17 cellular contexts compared by ENCODE assay signal in the genomic region with DNA sequence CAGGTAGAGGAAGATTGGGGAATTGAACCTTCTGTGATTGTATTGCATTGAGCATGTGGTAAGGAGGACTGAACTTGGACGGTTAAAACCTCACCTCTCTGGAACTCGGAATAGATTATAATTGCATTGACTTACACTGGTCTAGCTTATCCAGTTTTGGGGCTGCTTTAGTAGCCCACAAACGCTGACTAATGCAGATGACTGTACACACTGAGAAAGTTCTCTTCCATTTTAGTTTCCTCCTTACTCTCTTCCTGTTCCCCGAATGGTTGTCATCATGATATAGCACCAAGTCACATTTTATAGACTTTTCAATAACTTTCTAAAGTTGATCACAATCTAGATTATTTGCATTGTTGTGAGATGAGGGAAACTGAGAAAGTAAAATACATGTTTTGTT.
DNase-seq lines count a peak whose midpoint lies in the region; ATAC-seq and TF ChIP-seq lines count a peak whose summit lies in the region.
"Had no signal": no experiment of that assay in that cellular context is flagged by ENCODE, and none has a peak within 500 bp of the region (broad histone marks: within the 10 kb centered on the region; RNA-seq: fewer than 3 reads in every experiment).

No MANE protein-coding gene starts in this region.

- TF ChIP-seq CTCF in activated CD8-positive, alpha-beta T cell treated with anti-CD3 and anti-CD28 coated beads for 36 hours (IDR thresholded peaks at IDR 0.05), result no peak
- no peak for TF ChIP-seq CTCF in PC-9 (conservative IDR thresholded peaks at IDR 0.05)

- intact Hi-C loops in activated CD8-positive, alpha-beta T cell treated with anti-CD3 and anti-CD28 coated beads for 36 hours (cut with micrococcal nuclease), result no loop called here
- intact Hi-C loops in PC-9 (cut with micrococcal nuclease; ENCODE audit: unreplicated experiment), result no loop called here

- 0 out of 2 replicates have a peak overlapping the region, but pooled peaks have one; percentile 22 for H3K4me2 ChIP-seq in PC-9
- H3K4me2 ChIP-seq: BLaER1 had no signal

- no peaks in the 10 kb centered on the region for H3K27me3 ChIP-seq in PC-9 (ENCODE audit: insufficient read depth, low read depth)
- H3K27me3 ChIP-seq: BLaER1 had no signal

- POLR2A ChIA-PET in activated CD8-positive, alpha-beta T cell treated with anti-CD3 and anti-CD28 coated beads for 36 hours (lab: Charles Lee), result interaction anchor here (1.3 kb wide), 1 partner anchor 57 kb away, joined by 3 read pairs; no protein-coding TSS in a partner anchor
- POLR2A ChIA-PET in activated CD8-positive, alpha-beta T cell treated with anti-CD3 and anti-CD28 coated beads, Interleukin-2, amount 10 ng/mL, durations not matched to agents 7 days and 5 days (lab: Charles Lee), result interaction anchor here (0.6 kb wide), 1 partner anchor 76 kb away, joined by 4 read pairs; no protein-coding TSS in a partner anchor
- POLR2A ChIA-PET in PC-9 (lab: Charles Lee; ENCODE audit: unreplicated experiment), result interaction anchor here (0.7 kb wide), 1 partner anchor 141 kb away, joined by 4 read pairs; no protein-coding TSS in a partner anchor

- peaks cover 3% of the 10 kb centered on the region; the same call in 1 of the 2 replicates for H3F3A ChIP-seq in PC-9 (ENCODE audit: insufficient read depth, low read depth)

- ATAC-seq in activated CD8-positive, alpha-beta T cell treated with anti-CD3 and anti-CD28 coated beads for 36 hours, result peak; percentile 78
- no peak for ATAC-seq in activated CD8-positive, alpha-beta T cell treated with anti-CD3 and anti-CD28 coated beads, Interleukin-2, amount 10 ng/mL, durations not matched to agents 7 days and 5 days
- peak; percentile 76 for ATAC-seq in stimulated activated naive CD8-positive, alpha-beta T cell treated with anti-CD3 and anti-CD28 coated beads, Interleukin-15, amount 100 ng/mL, for 72 hours
- ATAC-seq in GM18498 (IDR thresholded peaks at IDR 0.05; ENCODE audit: unreplicated experiment), result no peak
- ATAC-seq: left cardiac atrium, psoas muscle had no signal

- H3K9me2 ChIP-seq in PC-9 (ENCODE audit: insufficient read depth), result no peaks in the 10 kb centered on the region

- H3K4me1 Mint-ChIP-seq in activated CD8-positive, alpha-beta T cell treated with anti-CD3 and anti-CD28 coated beads for 36 hours (ENCODE audit: low read depth), result peaks cover 25% of the 10 kb centered on the region
- peaks cover 31% of the 10 kb centered on the region for H3K4me1 Mint-ChIP-seq in activated CD8-positive, alpha-beta T cell treated with anti-CD3 and anti-CD28 coated beads, Interleukin-2, amount 10 ng/mL, durations not matched to agents 7 days and 5 days (ENCODE audit: low read depth)
- H3K4me1 Mint-ChIP-seq in stimulated activated naive CD8-positive, alpha-beta T cell treated with anti-CD3 and anti-CD28 coated beads, Interleukin-15, amount 100 ng/mL, for 72 hours, result peaks cover 31% of the 10 kb centered on the region

- no peak overlapping the region for H3K4me3 ChIP-seq in PC-9
- H3K4me3 ChIP-seq: BLaER1, psoas muscle had no signal

- no peak overlapping the region for H3K4me3 Mint-ChIP-seq in activated CD8-positive, alpha-beta T cell treated with anti-CD3 and anti-CD28 coated beads for 36 hours
- H3K4me3 Mint-ChIP-seq in activated CD8-positive, alpha-beta T cell treated with anti-CD3 and anti-CD28 coated beads, Interleukin-2, amount 10 ng/mL, durations not matched to agents 7 days and 5 days, result no peak overlapping the region
- H3K4me3 Mint-ChIP-seq in stimulated activated naive CD8-positive, alpha-beta T cell treated with anti-CD3 and anti-CD28 coated beads, Interleukin-15, amount 100 ng/mL, for 72 hours, result no peak overlapping the region
- H3K4me3 Mint-ChIP-seq: activated CD4-positive, alpha-beta memory T cell treated with anti-CD3 and anti-CD28 coated beads for 36 hours; neural crest cell had no signal

- H3K9me3 ChIP-seq in PC-9 (ENCODE audit: insufficient read depth, low read depth), result no peaks in the 10 kb centered on the region
- H3K9me3 ChIP-seq: BLaER1, psoas muscle had no signal

- H2AFZ ChIP-seq in PC-9, result no peak overlapping the region

- H3K79me2 ChIP-seq in PC-9 (ENCODE audit: low read depth), result 0 out of 2 replicates have a peak, but pooled peaks cover 8% of the 10 kb centered on the region

- no peaks in the 10 kb centered on the region for H3K9me3 Mint-ChIP-seq in activated CD8-positive, alpha-beta T cell treated with anti-CD3 and anti-CD28 coated beads for 36 hours
- H3K9me3 Mint-ChIP-seq in activated CD8-positive, alpha-beta T cell treated with anti-CD3 and anti-CD28 coated beads, Interleukin-2, amount 10 ng/mL, durations not matched to agents 7 days and 5 days (ENCODE audit: insufficient read depth), result no peaks in the 10 kb centered on the region
- no peaks in the 10 kb centered on the region for H3K9me3 Mint-ChIP-seq in stimulated activated naive CD8-positive, alpha-beta T cell treated with anti-CD3 and anti-CD28 coated beads, Interleukin-15, amount 100 ng/mL, for 72 hours
- H3K9me3 Mint-ChIP-seq: activated CD4-positive, alpha-beta memory T cell treated with anti-CD3 and anti-CD28 coated beads for 36 hours; neural crest cell had no signal

- no peak for TF ChIP-seq POLR2A in erythroblast (IDR thresholded peaks at IDR 0.05; ENCODE audit: low read length)

- no peaks in the 10 kb centered on the region for H3K36me3 ChIP-seq in PC-9 (ENCODE audit: low read depth)
- H3K36me3 ChIP-seq: BLaER1 had no signal

- peak overlapping the region; percentile 68 for H3K27ac ChIP-seq in PC-9
- H3K27ac ChIP-seq: BLaER1, psoas muscle, VCaP had no signal

- CTCF ChIA-PET in activated CD8-positive, alpha-beta T cell treated with anti-CD3 and anti-CD28 coated beads for 36 hours (lab: Charles Lee), result no interaction called here
- CTCF ChIA-PET in activated CD8-positive, alpha-beta T cell treated with anti-CD3 and anti-CD28 coated beads, Interleukin-2, amount 10 ng/mL, durations not matched to agents 7 days and 5 days (lab: Charles Lee), result no interaction called here
- CTCF ChIA-PET in PC-9 (lab: Charles Lee), result no interaction called here

- peak; percentile 8 for DNase-seq in activated CD8-positive, alpha-beta T cell treated with anti-CD3 and anti-CD28 coated beads for 36 hours
- no peak for DNase-seq in activated CD8-positive, alpha-beta T cell treated with anti-CD3 and anti-CD28 coated beads, Interleukin-2, amount 10 ng/mL, durations not matched to agents 7 days and 5 days
- DNase-seq in PC-9 (peak in 1 of 2 experiments; percentile 83), erythroblast (lab: John Stamatoyannopoulos, UW) (peak; percentile 63 to 79), NCI-H2029 (lab: John Stamatoyannopoulos, UW) (no peak)
- DNase-seq in stimulated activated naive CD8-positive, alpha-beta T cell treated with anti-CD3 and anti-CD28 coated beads, Interleukin-15, amount 100 ng/mL, for 72 hours, result no peak
- no peak for DNase-seq in activated CD4-positive, alpha-beta T cell treated with anti-CD3 and anti-CD28 coated beads, Interleukin-2, amount 50 U/mL, for 48 hours
- DNase-seq: activated CD4-positive, alpha-beta memory T cell treated with anti-CD3 and anti-CD28 coated beads for 36 hours; amniotic stem cell; left cardiac atrium; NCI-H1694; NCI-H446; psoas muscle had no signal

- no TSS peak for BruUV-seq in PC-9 (replicated peaks; lab: Mats Ljungman, UMichigan)

- H4K20me1 ChIP-seq in PC-9 (ENCODE audit: insufficient read depth), result no peaks in the 10 kb centered on the region
- H4K20me1 ChIP-seq: BLaER1 had no signal

- H3K4me1 ChIP-seq in PC-9 (replicated peaks; ENCODE audit: insufficient read depth), result peaks cover 11% of the 10 kb centered on the region

- no peak overlapping the region for H3K27ac Mint-ChIP-seq in activated CD8-positive, alpha-beta T cell treated with anti-CD3 and anti-CD28 coated beads for 36 hours
- H3K27ac Mint-ChIP-seq in activated CD8-positive, alpha-beta T cell treated with anti-CD3 and anti-CD28 coated beads, Interleukin-2, amount 10 ng/mL, durations not matched to agents 7 days and 5 days, result no peak overlapping the region
- H3K27ac Mint-ChIP-seq in stimulated activated naive CD8-positive, alpha-beta T cell treated with anti-CD3 and anti-CD28 coated beads, Interleukin-15, amount 100 ng/mL, for 72 hours, result no peak overlapping the region
- H3K27ac Mint-ChIP-seq: activated CD4-positive, alpha-beta memory T cell treated with anti-CD3 and anti-CD28 coated beads for 36 hours had no signal

- H3K36me3 Mint-ChIP-seq in activated CD8-positive, alpha-beta T cell treated with anti-CD3 and anti-CD28 coated beads for 36 hours (ENCODE audit: low read depth), result peaks cover 2% of the 10 kb centered on the region
- no peaks in the 10 kb centered on the region for H3K36me3 Mint-ChIP-seq in activated CD8-positive, alpha-beta T cell treated with anti-CD3 and anti-CD28 coated beads, Interleukin-2, amount 10 ng/mL, durations not matched to agents 7 days and 5 days (ENCODE audit: low read depth)

- H3K27me3 Mint-ChIP-seq in activated CD8-positive, alpha-beta T cell treated with anti-CD3 and anti-CD28 coated beads for 36 hours, result no peaks in the 10 kb centered on the region
- peaks cover 12% of the 10 kb centered on the region for H3K27me3 Mint-ChIP-seq in activated CD8-positive, alpha-beta T cell treated with anti-CD3 and anti-CD28 coated beads, Interleukin-2, amount 10 ng/mL, durations not matched to agents 7 days and 5 days (ENCODE audit: low read depth)
- no peaks in the 10 kb centered on the region for H3K27me3 Mint-ChIP-seq in stimulated activated naive CD8-positive, alpha-beta T cell treated with anti-CD3 and anti-CD28 coated beads, Interleukin-15, amount 100 ng/mL, for 72 hours

Comparison
In these comparisons a context has a peak if more than half of its experiments do, and no peak if none do; other contexts are left out.
1. ATAC-seq: peak in activated CD8-positive, alpha-beta T cell treated with anti-CD3 and anti-CD28 coated beads for 36 hours (single experiment) and stimulated activated naive CD8-positive, alpha-beta T cell treated with anti-CD3 and anti-CD28 coated beads, Interleukin-15, amount 100 ng/mL, for 72 hours (single experiment); none in activated CD8-positive, alpha-beta T cell treated with anti-CD3 and anti-CD28 coated beads, Interleukin-2, amount 10 ng/mL, durations not matched to agents 7 days and 5 days (single experiment) and GM18498 (single experiment).
2. DNase-seq: peak in activated CD8-positive, alpha-beta T cell treated with anti-CD3 and anti-CD28 coated beads for 36 hours (single experiment) and erythroblast (2 of 2); none in activated CD8-positive, alpha-beta T cell treated with anti-CD3 and anti-CD28 coated beads, Interleukin-2, amount 10 ng/mL, durations not matched to agents 7 days and 5 days (single experiment), stimulated activated naive CD8-positive, alpha-beta T cell treated with anti-CD3 and anti-CD28 coated beads, Interleukin-15, amount 100 ng/mL, for 72 hours (0 of 2), NCI-H2029 (single experiment) and activated CD4-positive, alpha-beta T cell treated with anti-CD3 and anti-CD28 coated beads, Interleukin-2, amount 50 U/mL, for 48 hours (0 of 2).